In genomic region chr7:140074780-140075179, GRCh38 we compare ENCODE assay signal across 16 cellular contexts. TPM values are rescaled to one million over a fixed set of nuclear protein-coding genes. Genes with fewer than 3 reads are reported as not detected.
DNase-seq lines count a peak whose midpoint lies in the region; FAIRE-seq and TF ChIP-seq lines count a peak whose summit lies in the region.
"Had no signal": no experiment of that assay in that cellular context is flagged by ENCODE, and none has a peak within 500 bp of the region (broad histone marks: within the 10 kb centered on the region; RNA-seq: fewer than 3 reads in every experiment).

No MANE protein-coding gene starts in this region.

- no peaks in the 10 kb centered on the region for H3K36me3 ChIP-seq in suprapubic skin

- H3K4me3 Mint-ChIP-seq in activated CD4-positive, alpha-beta memory T cell treated with anti-CD3 and anti-CD28 coated beads for 36 hours, result no peak overlapping the region
- H3K4me3 Mint-ChIP-seq: B cell; CD4-positive, alpha-beta memory T cell; H9 had no signal

- in situ Hi-C loops in astrocyte of the spinal cord (cut with HindIII; ENCODE audit: low sequenced_read_pairs), result no loop called here

- intact Hi-C loops in activated CD4-positive, alpha-beta memory T cell treated with anti-CD3 and anti-CD28 coated beads for 36 hours (cut with micrococcal nuclease), result no loop called here

- DNase-seq in AG04449 (ENCODE audit: low read depth, low spot score) (peak; percentile 34), GM04503 (ENCODE audit: low read depth) (peak; percentile 29), astrocyte of the spinal cord (ENCODE audit: low read depth, low spot score) (peak; percentile 20), iris pigment epithelial cell (ENCODE audit: low read depth) (peak; percentile 50), GM19239 (ENCODE audit: insufficient read length, low spot score) (no peak), T1000 (lab: John Stamatoyannopoulos, UW) (no peak), suprapubic skin (ENCODE audit: low spot score in 2 of 2) (no peak)
- DNase-seq in activated CD4-positive, alpha-beta memory T cell treated with anti-CD3 and anti-CD28 coated beads for 36 hours, result no peak
- DNase-seq: CD4-positive, alpha-beta memory T cell; DND-41; H9; NCI-H146; NCI-H2227 treated with DMSO at 0.1 percent for 48 hours; PC-9 had no signal

- CTCF ChIA-PET in AG04449 (lab: Yijun Ruan, JAX), result no interaction called here
- CTCF ChIA-PET in activated CD4-positive, alpha-beta memory T cell treated with anti-CD3 and anti-CD28 coated beads for 36 hours (lab: Charles Lee), result no interaction called here

- no peaks in the 10 kb centered on the region for H3K4me1 ChIP-seq in suprapubic skin

- TF ChIP-seq EP300 in suprapubic skin (IDR thresholded peaks at IDR 0.05), result no peak

- peaks cover 3% of the 10 kb centered on the region for H3K9me3 Mint-ChIP-seq in activated CD4-positive, alpha-beta memory T cell treated with anti-CD3 and anti-CD28 coated beads for 36 hours
- H3K9me3 Mint-ChIP-seq: CD4-positive, alpha-beta memory T cell; H9 had no signal

- TF ChIP-seq CTCF in AG04449 (IDR thresholded peaks at IDR 0.05; ENCODE audit: insufficient read depth, low read length, missing control alignments) (no peak), astrocyte of the spinal cord (IDR thresholded peaks at IDR 0.05; ENCODE audit: low read depth, low read length) (no peak), suprapubic skin (IDR thresholded peaks at IDR 0.05) (no peak)

- H3K4me1 Mint-ChIP-seq in activated CD4-positive, alpha-beta memory T cell treated with anti-CD3 and anti-CD28 coated beads for 36 hours (ENCODE audit: low read depth), result peaks cover under 1% of the 10 kb centered on the region

- no peaks in the 10 kb centered on the region for H3K9me3 ChIP-seq in suprapubic skin

- WGBS in suprapubic skin, result 80% methylated on average over 6 of the region's 6 CpGs

- no peak overlapping the region for H3K27ac ChIP-seq in suprapubic skin
- H3K27ac ChIP-seq: PC-9 had no signal

- peaks cover 4% of the 10 kb centered on the region for H3K27me3 ChIP-seq in suprapubic skin

- no peak for TF ChIP-seq POLR2A in suprapubic skin (IDR thresholded peaks at IDR 0.05)

- FAIRE-seq in GM19239 (lab: Jason Lieb, UNC), result no peak
- FAIRE-seq: A204.1 had no signal

- no peaks in the 10 kb centered on the region for H3K27me3 Mint-ChIP-seq in activated CD4-positive, alpha-beta memory T cell treated with anti-CD3 and anti-CD28 coated beads for 36 hours

- H3K4me3 ChIP-seq in AG04449 (ENCODE audit: low read depth, low read length), result no peak overlapping the region
- H3K4me3 ChIP-seq in astrocyte of the spinal cord (ENCODE audit: low read depth, low read length), result no peak overlapping the region
- no peak overlapping the region for H3K4me3 ChIP-seq in suprapubic skin
- H3K4me3 ChIP-seq: PC-9 had no signal

- H3K36me3 Mint-ChIP-seq in activated CD4-positive, alpha-beta memory T cell treated with anti-CD3 and anti-CD28 coated beads for 36 hours, result no peaks in the 10 kb centered on the region
- H3K36me3 Mint-ChIP-seq: CD4-positive, alpha-beta memory T cell had no signal

- POLR2A ChIA-PET in AG04449 (lab: Yijun Ruan, JAX), result no interaction called here
- POLR2A ChIA-PET in activated CD4-positive, alpha-beta memory T cell treated with anti-CD3 and anti-CD28 coated beads for 36 hours (lab: Charles Lee), result no interaction called here

- H3K27ac Mint-ChIP-seq in activated CD4-positive, alpha-beta memory T cell treated with anti-CD3 and anti-CD28 coated beads for 36 hours, result no peak overlapping the region
- H3K27ac Mint-ChIP-seq: B cell; CD4-positive, alpha-beta memory T cell; H9 had no signal

RNA-seq across cellular contexts. Expression of gene PARP12, which starts 12.0 kb away (rescaled TPM):
- 10 to 100 TPM; 22.7 to 81.0 (median 27.0) TPM for total RNA-seq in suprapubic skin
- total RNA-seq in activated CD4-positive, alpha-beta memory T cell treated with anti-CD3 and anti-CD28 coated beads for 36 hours, result 10 to 100 TPM; 26.7 to 30.6 TPM

Comparison
In these comparisons a context has a peak if more than half of its experiments do, and no peak if none do; other contexts are left out.
1. DNase-seq: peak in AG04449 (single experiment), GM04503 (single experiment), astrocyte of the spinal cord (single experiment) and iris pigment epithelial cell (single experiment); none in GM19239 (single experiment), T1000 (single experiment), suprapubic skin (0 of 2) and activated CD4-positive, alpha-beta memory T cell treated with anti-CD3 and anti-CD28 coated beads for 36 hours (single experiment).